In genomic region chr1:204323887-204324286, GRCh38 we compare ENCODE assay signal across 11 cellular contexts. TPM values are rescaled to one million over a fixed set of nuclear protein-coding genes. Genes with fewer than 3 reads are reported as not detected.
A peak's percentile ranks its signal among the peaks of the same experiment; 100 is the strongest.
DNase-seq lines count a peak whose midpoint lies in the region; ATAC-seq and TF ChIP-seq lines count a peak whose summit lies in the region.
"Had no signal": no experiment of that assay in that cellular context is flagged by ENCODE, and none has a peak within 500 bp of the region (broad histone marks: within the 10 kb centered on the region; RNA-seq: fewer than 3 reads in every experiment).

No MANE protein-coding gene starts in this region.

- H3K4me1 ChIP-seq in ascending aorta, result no peaks in the 10 kb centered on the region

- DNase-seq in natural killer cell treated with Interleukin-12 subunit alpha and Interleukin-12 subunit beta and Interleukin-15 and Interleukin-18, amount 100 ng/mL, for 72 hours (ENCODE audit: low spot score), result no peak
- DNase-seq in natural killer cell (no peak), kidney epithelial cell (ENCODE audit: low read depth) (peak; percentile 71), ascending aorta (ENCODE audit: low spot score in 2 of 2) (no peak)
- no peak for DNase-seq in effector CD4-positive, alpha-beta T cell
- DNase-seq: activated CD4-positive, CD25-positive, alpha-beta regulatory T cell; COR-L47 had no signal

- H3K4me1 Mint-ChIP-seq in natural killer cell treated with Interleukin-12 subunit alpha and Interleukin-12 subunit beta and Interleukin-15 and Interleukin-18, amount 100 ng/mL, for 72 hours (ENCODE audit: low read depth in 2 of 2), result peaks cover 0 to 17% of the 10 kb centered on the region in 2 donors
- no peaks in the 10 kb centered on the region for H3K4me1 Mint-ChIP-seq in natural killer cell
- peaks cover 8% of the 10 kb centered on the region for H3K4me1 Mint-ChIP-seq in activated naive CD8-positive, alpha-beta T cell (ENCODE audit: low read depth)

- no peaks in the 10 kb centered on the region for H3K27me3 ChIP-seq in kidney epithelial cell (ENCODE audit: control insufficient read depth, insufficient read depth, low read length)
- H3K27me3 ChIP-seq in ascending aorta, result no peaks in the 10 kb centered on the region

- H3K27me3 Mint-ChIP-seq in natural killer cell treated with Interleukin-12 subunit alpha and Interleukin-12 subunit beta and Interleukin-15 and Interleukin-18, amount 100 ng/mL, for 72 hours, result peaks cover 12 to 21% of the 10 kb centered on the region in 2 donors
- H3K27me3 Mint-ChIP-seq in natural killer cell (ENCODE audit: low read depth in 2 of 2), result peaks cover 0 to 12% of the 10 kb centered on the region in 2 donors
- H3K27me3 Mint-ChIP-seq in activated naive CD8-positive, alpha-beta T cell, result no peaks in the 10 kb centered on the region

- H3K4me3 ChIP-seq in kidney epithelial cell (ENCODE audit: low read depth, low read length), result no peak overlapping the region
- H3K4me3 ChIP-seq in ascending aorta, result no peak overlapping the region

- no peaks in the 10 kb centered on the region for H3K36me3 Mint-ChIP-seq in natural killer cell treated with Interleukin-12 subunit alpha and Interleukin-12 subunit beta and Interleukin-15 and Interleukin-18, amount 100 ng/mL, for 72 hours
- H3K36me3 Mint-ChIP-seq in natural killer cell, result no peaks in the 10 kb centered on the region
- no peaks in the 10 kb centered on the region for H3K36me3 Mint-ChIP-seq in activated naive CD8-positive, alpha-beta T cell

- peak; percentile 77 to 95 for ATAC-seq in natural killer cell treated with Interleukin-12 subunit alpha and Interleukin-12 subunit beta and Interleukin-15 and Interleukin-18, amount 100 ng/mL, for 72 hours
- ATAC-seq in natural killer cell (no peak), GM19035 (IDR thresholded peaks at IDR 0.05; ENCODE audit: unreplicated experiment) (no peak), GM21619 (IDR thresholded peaks at IDR 0.05; ENCODE audit: unreplicated experiment) (no peak)

- H3K9me3 Mint-ChIP-seq in natural killer cell treated with Interleukin-12 subunit alpha and Interleukin-12 subunit beta and Interleukin-15 and Interleukin-18, amount 100 ng/mL, for 72 hours, result no peaks in the 10 kb centered on the region
- no peaks in the 10 kb centered on the region for H3K9me3 Mint-ChIP-seq in natural killer cell
- no peaks in the 10 kb centered on the region for H3K9me3 Mint-ChIP-seq in activated naive CD8-positive, alpha-beta T cell (ENCODE audit: low read depth)

- no peak overlapping the region for H3K27ac ChIP-seq in ascending aorta
- H3K27ac ChIP-seq: HL-60 had no signal

- H3K36me3 ChIP-seq in kidney epithelial cell (ENCODE audit: control insufficient read depth, insufficient read depth, low read length), result no peaks in the 10 kb centered on the region
- no peaks in the 10 kb centered on the region for H3K36me3 ChIP-seq in ascending aorta

- TF ChIP-seq CTCF in natural killer cell (IDR thresholded peaks at IDR 0.05) (no peak), kidney epithelial cell (IDR thresholded peaks at IDR 0.05; ENCODE audit: insufficient read depth, low read length, poor library complexity, severe bottlenecking) (no peak), ascending aorta (IDR thresholded peaks at IDR 0.05) (no peak)

- H3K4me3 Mint-ChIP-seq in natural killer cell treated with Interleukin-12 subunit alpha and Interleukin-12 subunit beta and Interleukin-15 and Interleukin-18, amount 100 ng/mL, for 72 hours, result peak overlapping the region; percentile 39
- no peak overlapping the region for H3K4me3 Mint-ChIP-seq in natural killer cell
- H3K4me3 Mint-ChIP-seq in activated naive CD8-positive, alpha-beta T cell, result no peak overlapping the region

- H3K27ac Mint-ChIP-seq in natural killer cell treated with Interleukin-12 subunit alpha and Interleukin-12 subunit beta and Interleukin-15 and Interleukin-18, amount 100 ng/mL, for 72 hours, result peak overlapping the region in 1 of 2 donors; percentile 31
- no peak overlapping the region for H3K27ac Mint-ChIP-seq in natural killer cell
- peak overlapping the region; percentile 2 for H3K27ac Mint-ChIP-seq in activated naive CD8-positive, alpha-beta T cell

- H3K9me3 ChIP-seq in ascending aorta, result no peaks in the 10 kb centered on the region

- intact Hi-C loops in natural killer cell (cut with micrococcal nuclease) (no loop called here), ascending aorta (cut with DNase I) (no loop called here)

RNA-seq across cellular contexts. Expression of gene PLEKHA6, which starts 35.8 kb away (rescaled TPM):
- total RNA-seq in natural killer cell treated with Interleukin-12 subunit alpha and Interleukin-12 subunit beta and Interleukin-15 and Interleukin-18, amount 100 ng/mL, for 72 hours, result under 1 TPM; 0.17 to 0.89 TPM
- under 1 TPM; 0.10 to 0.43 (median 0.16) TPM for total RNA-seq in natural killer cell
- 15.4 and 48.9 TPM in 2 replicates for total RNA-seq in kidney epithelial cell
- 4.9 TPM for total RNA-seq in ascending aorta

Comparison
In these comparisons a context has a peak if more than half of its experiments do, and no peak if none do; other contexts are left out.
1. ATAC-seq: peak in natural killer cell treated with Interleukin-12 subunit alpha and Interleukin-12 subunit beta and Interleukin-15 and Interleukin-18, amount 100 ng/mL, for 72 hours (2 of 2); none in natural killer cell (0 of 3), GM19035 (single experiment) and GM21619 (single experiment).